Comparison of ENCODE assay signal across 8 cellular contexts in the genomic region with DNA sequence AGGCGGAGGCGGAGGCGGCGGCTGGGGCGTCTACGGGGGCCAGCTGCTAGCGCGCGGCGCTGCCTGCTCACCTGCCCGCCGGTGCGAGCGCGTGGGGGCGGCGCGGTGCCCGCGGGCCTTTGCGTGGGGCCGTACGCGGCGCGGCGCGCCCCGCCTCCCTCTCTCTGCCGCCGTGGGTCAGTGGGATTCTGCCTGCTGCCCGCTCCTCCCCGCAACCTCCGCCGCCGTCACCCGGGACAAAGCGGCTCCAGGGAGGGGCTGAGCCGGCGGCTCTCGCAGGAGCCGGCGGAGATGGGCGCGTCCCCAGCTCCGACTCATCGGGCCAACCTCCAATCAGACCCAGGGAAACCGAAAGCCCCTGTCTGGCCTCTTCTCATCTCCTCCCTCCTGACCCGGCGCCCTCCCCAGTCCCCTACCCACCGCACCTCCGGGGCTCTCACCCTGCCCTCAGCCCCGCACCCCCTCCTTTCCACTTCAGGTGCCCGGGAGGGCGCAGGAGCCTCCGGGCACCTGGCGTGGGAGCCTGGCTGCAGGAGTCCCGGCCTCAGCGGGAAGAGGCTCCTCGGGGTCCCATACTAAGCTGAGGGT. TPM values are rescaled to one million over a fixed set of nuclear protein-coding genes. Genes with fewer than 3 reads are reported as not detected.
DNase-seq lines count a peak whose midpoint lies in the region; ATAC-seq and TF ChIP-seq lines count a peak whose summit lies in the region.

A gene (minus strand): TSS at position 249 of the 588 bp plus-strand sequence.

- H3K4me1 ChIP-seq in HUES48 (ENCODE audit: control insufficient read depth, insufficient read depth, low read length): peaks cover 17% of the 10 kb centered on the region

- H3K27ac Mint-ChIP-seq in T-helper 17 cell: no peak within 1 kb of the TSS

- H3K36me3 ChIP-seq in HUES48 (ENCODE audit: control insufficient read depth, insufficient read depth, low read length): no peaks in the 10 kb centered on the region

- peak within 1 kb of the TSS; percentile 36 for H3K27ac ChIP-seq in HUES48 (ENCODE audit: low read depth, low read length)
- peak within 1 kb of the TSS; percentile 94 to 98 for H3K27ac ChIP-seq in coronary artery

- peak within 1 kb of the TSS; percentile 39 for H3K9ac ChIP-seq in HUES48 (ENCODE audit: low read depth, low read length)

- peaks cover 5% of the 10 kb centered on the region for H3K36me3 Mint-ChIP-seq in T-helper 17 cell (ENCODE audit: low read depth)

- ATAC-seq in GM18519 (IDR thresholded peaks at IDR 0.05; ENCODE audit: low FRiP score, unreplicated experiment) (peak; percentile 53), T-helper 17 cell (peak; percentile 63), GM19397 (IDR thresholded peaks at IDR 0.05; ENCODE audit: unreplicated experiment) (no peak)

- H3K4me3 ChIP-seq in HUES48 (ENCODE audit: low read depth, low read length) (peak within 1 kb of the TSS; percentile 71), coronary artery (peak within 1 kb of the TSS; percentile 96)

- H3K9me3 ChIP-seq in HUES48 (ENCODE audit: control insufficient read depth, insufficient read depth, low read length): no peaks in the 10 kb centered on the region
- no peaks in the 10 kb centered on the region for H3K9me3 ChIP-seq in T-helper 17 cell (ENCODE audit: control insufficient read depth, low read length, poor library complexity, severe bottlenecking)

- no peak for TF ChIP-seq CTCF in AG09319 (IDR thresholded peaks at IDR 0.05; ENCODE audit: low read depth, low read length)
- no peak for TF ChIP-seq CTCF in coronary artery (IDR thresholded peaks at IDR 0.05)

- H3K27me3 Mint-ChIP-seq in T-helper 17 cell: peaks cover 81% of the 10 kb centered on the region

- peaks cover 10% of the 10 kb centered on the region for H3K4me1 Mint-ChIP-seq in T-helper 17 cell

- H3K4me3 Mint-ChIP-seq in T-helper 17 cell: peak within 1 kb of the TSS; percentile 77

- H3K27me3 ChIP-seq in HUES48 (ENCODE audit: control insufficient read depth, insufficient read depth, low read length): peaks cover 33% of the 10 kb centered on the region

- DNase-seq in AG09319 (ENCODE audit: extremely low read depth, low read depth) (peak; percentile 12), T-helper 17 cell (peak in 1 of 3 donors; percentile 11), coronary artery (ENCODE audit: low spot score) (peak; percentile 90), kidney tubule cell (ENCODE audit: low spot score) (peak; percentile 74)
- DNase-seq in stimulated activated CD4-positive, alpha-beta T cell treated with anti-CD3 and anti-CD28 coated beads, Interleukin-15, amount 100 ng/mL, for 24 hours: peak; percentile 40

RNA-seq across cellular contexts. Expression of the gene that starts here (rescaled TPM):
- total RNA-seq in T-helper 17 cell: not detected

Comparison
In these comparisons a context has a peak if more than half of its experiments do, and no peak if none do; other contexts are left out.
1. Peak in ATAC-seq in T-helper 17 cell; RNA of the gene not detected or under 1 TPM.